1 cellular context compared by ENCODE assay signal in the genomic region with DNA sequence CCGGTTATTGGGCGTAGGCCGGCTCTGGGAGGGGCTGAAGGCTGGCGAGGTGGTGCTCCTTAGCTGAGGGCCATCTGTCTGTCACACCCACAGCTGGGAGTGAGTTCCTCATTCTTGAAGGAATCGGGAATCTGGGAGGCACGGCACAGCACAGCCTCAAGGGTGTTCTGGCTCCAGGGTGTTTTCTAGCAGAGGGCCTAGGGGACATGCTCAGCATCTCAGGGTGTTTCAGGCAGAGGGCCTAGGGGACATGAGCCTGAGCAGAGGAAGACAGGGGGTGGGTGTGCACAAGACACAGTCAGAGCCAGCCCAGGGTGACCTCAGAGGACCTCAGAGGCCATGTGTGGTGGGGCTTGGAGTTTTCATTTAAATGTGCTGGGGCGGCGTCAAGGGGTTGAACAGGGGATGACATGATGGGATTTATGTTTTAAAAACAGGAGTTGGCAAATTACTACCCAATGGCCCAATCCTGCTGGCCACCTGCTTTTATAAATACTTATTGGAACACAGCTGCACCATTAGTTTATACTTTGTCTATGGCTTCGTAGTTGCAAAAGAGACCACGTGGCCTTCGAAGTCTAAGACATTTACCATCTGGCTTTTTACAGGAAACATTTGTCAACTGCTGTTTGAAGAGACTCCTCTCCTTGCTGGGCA.
TF ChIP-seq lines count a peak whose summit lies in the region.

No MANE protein-coding gene starts in this region.

TF ChIP-seq in A549, 52 proteins besides CTCF, POLR2A, EP300 and RAD21 (continued from another document):
- TF ChIP-seq, protein P1, sequence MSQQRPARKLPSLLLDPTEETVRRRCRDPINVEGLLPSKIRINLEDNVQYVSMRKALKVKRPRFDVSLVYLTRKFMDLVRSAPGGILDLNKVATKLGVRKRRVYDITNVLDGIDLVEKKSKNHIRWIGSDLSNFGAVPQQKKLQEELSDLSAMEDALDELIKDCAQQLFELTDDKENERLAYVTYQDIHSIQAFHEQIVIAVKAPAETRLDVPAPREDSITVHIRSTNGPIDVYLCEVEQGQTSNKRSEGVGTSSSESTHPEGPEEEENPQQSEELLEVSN (IDR thresholded peaks at IDR 0.05; ENCODE audit: borderline replicate concordance, low read depth): no peak
- TF ChIP-seq CBX2 (IDR thresholded peaks at IDR 0.05; ENCODE audit: borderline replicate concordance, low read depth): no peak
